1 cellular context compared by ENCODE assay signal in the genomic region with DNA sequence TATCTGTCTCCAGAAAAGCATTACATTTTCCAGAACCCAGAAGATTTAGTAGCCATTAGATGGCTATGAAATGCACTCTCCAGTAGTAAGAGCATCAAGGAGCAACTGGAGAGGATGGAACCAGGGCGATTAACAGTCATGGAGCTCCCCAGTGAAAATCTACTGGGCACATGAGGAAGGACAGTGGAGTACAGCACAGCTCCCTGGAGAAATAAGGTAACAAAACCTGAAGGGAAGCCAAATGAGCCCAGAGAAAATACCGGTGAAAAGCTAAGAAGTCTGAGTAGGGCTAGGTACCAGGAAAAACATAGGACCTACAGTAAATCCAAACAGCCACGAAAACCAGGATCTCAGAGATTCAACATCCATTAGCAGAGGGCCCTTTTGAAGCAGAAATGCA.
TF ChIP-seq lines count a peak whose summit lies in the region.

No MANE protein-coding gene starts in this region.

TF ChIP-seq in H1, 55 proteins besides CTCF, POLR2A, EP300 and RAD21:
- TF ChIP-seq YY1 (IDR thresholded peaks at IDR 0.05; ENCODE audit: low read depth, low read length) (no peak), TBP (IDR thresholded peaks at IDR 0.05; ENCODE audit: low read depth, low read length) (no peak), KDM1A (IDR thresholded peaks at IDR 0.05; ENCODE audit: borderline replicate concordance, low read length) (no peak), MAFK (IDR thresholded peaks at IDR 0.05; ENCODE audit: low read depth, low read length) (no peak), RBBP5 (IDR thresholded peaks at IDR 0.05; ENCODE audit: borderline replicate concordance, low read depth, low read length) (no peak), BRCA1 (IDR thresholded peaks at IDR 0.05; ENCODE audit: low read depth, low read length) (no peak), GTF2F1 (IDR thresholded peaks at IDR 0.05; ENCODE audit: borderline replicate concordance, low read depth, low read length) (no peak), RXRA (IDR thresholded peaks at IDR 0.05; ENCODE audit: insufficient read depth, low read depth, low read length) (no peak), SIN3A (conservative IDR thresholded peaks at IDR 0.05 in 1 of 2, IDR thresholded peaks at IDR 0.05 in 1 of 2; ENCODE audit: low read depth in 1 of 2, low read length in 2 of 2) (no peak), EZH2 (IDR thresholded peaks at IDR 0.05; ENCODE audit: low read depth, low read length, severe bottlenecking) (no peak)
- TF ChIP-seq, protein P1, sequence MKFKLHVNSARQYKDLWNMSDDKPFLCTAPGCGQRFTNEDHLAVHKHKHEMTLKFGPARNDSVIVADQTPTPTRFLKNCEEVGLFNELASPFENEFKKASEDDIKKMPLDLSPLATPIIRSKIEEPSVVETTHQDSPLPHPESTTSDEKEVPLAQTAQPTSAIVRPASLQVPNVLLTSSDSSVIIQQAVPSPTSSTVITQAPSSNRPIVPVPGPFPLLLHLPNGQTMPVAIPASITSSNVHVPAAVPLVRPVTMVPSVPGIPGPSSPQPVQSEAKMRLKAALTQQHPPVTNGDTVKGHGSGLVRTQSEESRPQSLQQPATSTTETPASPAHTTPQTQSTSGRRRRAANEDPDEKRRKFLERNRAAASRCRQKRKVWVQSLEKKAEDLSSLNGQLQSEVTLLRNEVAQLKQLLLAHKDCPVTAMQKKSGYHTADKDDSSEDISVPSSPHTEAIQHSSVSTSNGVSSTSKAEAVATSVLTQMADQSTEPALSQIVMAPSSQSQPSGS (IDR thresholded peaks at IDR 0.05; ENCODE audit: low read length) = no peak
- TF ChIP-seq, protein P2, sequence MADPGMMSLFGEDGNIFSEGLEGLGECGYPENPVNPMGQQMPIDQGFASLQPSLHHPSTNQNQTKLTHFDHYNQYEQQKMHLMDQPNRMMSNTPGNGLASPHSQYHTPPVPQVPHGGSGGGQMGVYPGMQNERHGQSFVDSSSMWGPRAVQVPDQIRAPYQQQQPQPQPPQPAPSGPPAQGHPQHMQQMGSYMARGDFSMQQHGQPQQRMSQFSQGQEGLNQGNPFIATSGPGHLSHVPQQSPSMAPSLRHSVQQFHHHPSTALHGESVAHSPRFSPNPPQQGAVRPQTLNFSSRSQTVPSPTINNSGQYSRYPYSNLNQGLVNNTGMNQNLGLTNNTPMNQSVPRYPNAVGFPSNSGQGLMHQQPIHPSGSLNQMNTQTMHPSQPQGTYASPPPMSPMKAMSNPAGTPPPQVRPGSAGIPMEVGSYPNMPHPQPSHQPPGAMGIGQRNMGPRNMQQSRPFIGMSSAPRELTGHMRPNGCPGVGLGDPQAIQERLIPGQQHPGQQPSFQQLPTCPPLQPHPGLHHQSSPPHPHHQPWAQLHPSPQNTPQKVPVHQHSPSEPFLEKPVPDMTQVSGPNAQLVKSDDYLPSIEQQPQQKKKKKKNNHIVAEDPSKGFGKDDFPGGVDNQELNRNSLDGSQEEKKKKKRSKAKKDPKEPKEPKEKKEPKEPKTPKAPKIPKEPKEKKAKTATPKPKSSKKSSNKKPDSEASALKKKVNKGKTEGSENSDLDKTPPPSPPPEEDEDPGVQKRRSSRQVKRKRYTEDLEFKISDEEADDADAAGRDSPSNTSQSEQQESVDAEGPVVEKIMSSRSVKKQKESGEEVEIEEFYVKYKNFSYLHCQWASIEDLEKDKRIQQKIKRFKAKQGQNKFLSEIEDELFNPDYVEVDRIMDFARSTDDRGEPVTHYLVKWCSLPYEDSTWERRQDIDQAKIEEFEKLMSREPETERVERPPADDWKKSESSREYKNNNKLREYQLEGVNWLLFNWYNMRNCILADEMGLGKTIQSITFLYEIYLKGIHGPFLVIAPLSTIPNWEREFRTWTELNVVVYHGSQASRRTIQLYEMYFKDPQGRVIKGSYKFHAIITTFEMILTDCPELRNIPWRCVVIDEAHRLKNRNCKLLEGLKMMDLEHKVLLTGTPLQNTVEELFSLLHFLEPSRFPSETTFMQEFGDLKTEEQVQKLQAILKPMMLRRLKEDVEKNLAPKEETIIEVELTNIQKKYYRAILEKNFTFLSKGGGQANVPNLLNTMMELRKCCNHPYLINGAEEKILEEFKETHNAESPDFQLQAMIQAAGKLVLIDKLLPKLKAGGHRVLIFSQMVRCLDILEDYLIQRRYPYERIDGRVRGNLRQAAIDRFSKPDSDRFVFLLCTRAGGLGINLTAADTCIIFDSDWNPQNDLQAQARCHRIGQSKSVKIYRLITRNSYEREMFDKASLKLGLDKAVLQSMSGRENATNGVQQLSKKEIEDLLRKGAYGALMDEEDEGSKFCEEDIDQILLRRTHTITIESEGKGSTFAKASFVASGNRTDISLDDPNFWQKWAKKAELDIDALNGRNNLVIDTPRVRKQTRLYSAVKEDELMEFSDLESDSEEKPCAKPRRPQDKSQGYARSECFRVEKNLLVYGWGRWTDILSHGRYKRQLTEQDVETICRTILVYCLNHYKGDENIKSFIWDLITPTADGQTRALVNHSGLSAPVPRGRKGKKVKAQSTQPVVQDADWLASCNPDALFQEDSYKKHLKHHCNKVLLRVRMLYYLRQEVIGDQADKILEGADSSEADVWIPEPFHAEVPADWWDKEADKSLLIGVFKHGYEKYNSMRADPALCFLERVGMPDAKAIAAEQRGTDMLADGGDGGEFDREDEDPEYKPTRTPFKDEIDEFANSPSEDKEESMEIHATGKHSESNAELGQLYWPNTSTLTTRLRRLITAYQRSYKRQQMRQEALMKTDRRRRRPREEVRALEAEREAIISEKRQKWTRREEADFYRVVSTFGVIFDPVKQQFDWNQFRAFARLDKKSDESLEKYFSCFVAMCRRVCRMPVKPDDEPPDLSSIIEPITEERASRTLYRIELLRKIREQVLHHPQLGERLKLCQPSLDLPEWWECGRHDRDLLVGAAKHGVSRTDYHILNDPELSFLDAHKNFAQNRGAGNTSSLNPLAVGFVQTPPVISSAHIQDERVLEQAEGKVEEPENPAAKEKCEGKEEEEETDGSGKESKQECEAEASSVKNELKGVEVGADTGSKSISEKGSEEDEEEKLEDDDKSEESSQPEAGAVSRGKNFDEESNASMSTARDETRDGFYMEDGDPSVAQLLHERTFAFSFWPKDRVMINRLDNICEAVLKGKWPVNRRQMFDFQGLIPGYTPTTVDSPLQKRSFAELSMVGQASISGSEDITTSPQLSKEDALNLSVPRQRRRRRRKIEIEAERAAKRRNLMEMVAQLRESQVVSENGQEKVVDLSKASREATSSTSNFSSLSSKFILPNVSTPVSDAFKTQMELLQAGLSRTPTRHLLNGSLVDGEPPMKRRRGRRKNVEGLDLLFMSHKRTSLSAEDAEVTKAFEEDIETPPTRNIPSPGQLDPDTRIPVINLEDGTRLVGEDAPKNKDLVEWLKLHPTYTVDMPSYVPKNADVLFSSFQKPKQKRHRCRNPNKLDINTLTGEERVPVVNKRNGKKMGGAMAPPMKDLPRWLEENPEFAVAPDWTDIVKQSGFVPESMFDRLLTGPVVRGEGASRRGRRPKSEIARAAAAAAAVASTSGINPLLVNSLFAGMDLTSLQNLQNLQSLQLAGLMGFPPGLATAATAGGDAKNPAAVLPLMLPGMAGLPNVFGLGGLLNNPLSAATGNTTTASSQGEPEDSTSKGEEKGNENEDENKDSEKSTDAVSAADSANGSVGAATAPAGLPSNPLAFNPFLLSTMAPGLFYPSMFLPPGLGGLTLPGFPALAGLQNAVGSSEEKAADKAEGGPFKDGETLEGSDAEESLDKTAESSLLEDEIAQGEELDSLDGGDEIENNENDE (IDR thresholded peaks at IDR 0.05; ENCODE audit: insufficient replicate concordance, low read length) = no peak
- TF ChIP-seq, protein P3, sequence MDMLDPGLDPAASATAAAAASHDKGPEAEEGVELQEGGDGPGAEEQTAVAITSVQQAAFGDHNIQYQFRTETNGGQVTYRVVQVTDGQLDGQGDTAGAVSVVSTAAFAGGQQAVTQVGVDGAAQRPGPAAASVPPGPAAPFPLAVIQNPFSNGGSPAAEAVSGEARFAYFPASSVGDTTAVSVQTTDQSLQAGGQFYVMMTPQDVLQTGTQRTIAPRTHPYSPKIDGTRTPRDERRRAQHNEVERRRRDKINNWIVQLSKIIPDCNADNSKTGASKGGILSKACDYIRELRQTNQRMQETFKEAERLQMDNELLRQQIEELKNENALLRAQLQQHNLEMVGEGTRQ (IDR thresholded peaks at IDR 0.05; ENCODE audit: low read length) = no peak
